8 cellular contexts compared by ENCODE assay signal in the genomic region with DNA sequence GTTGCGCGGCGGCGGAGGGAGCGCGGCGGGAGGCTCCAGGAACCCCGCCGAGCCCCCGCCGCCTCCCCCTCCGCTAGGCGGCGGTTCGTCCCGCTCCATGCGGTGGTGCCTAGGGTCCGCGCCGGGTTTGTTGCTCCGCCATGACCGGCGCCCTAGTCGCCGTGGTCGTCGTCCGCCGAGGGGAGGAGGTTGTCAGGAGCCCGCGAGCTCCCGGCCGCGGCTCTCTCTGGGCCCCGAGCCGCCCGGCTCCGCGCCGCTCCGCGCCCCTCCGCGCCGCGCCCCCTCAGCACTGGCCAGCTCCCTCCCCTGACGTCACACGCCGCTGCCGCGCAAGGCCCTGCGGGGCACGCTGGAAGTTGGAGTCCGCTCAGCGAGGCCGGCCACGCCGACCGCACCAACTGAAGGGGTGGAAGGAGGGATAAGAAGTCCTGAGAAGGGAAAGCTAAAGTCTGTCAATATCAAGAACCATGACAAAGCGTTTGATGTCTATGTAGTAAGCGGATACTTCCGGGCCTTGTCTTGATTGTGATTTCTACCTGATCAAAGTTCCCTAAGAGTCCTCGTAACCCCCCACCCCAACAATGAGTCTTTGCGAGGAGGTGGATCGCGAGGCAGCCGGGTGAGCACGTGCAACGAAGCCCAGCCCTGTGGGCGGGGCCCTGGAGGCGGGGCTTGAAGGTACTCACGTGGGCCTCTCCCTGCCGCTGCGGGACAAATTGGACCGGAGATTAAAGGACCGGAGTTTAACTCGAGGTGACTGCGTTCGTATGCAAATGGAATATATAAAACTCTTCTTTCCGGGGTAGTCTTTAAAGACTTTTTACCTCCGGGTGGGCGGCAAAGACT. TPM values are rescaled to one million over a fixed set of nuclear protein-coding genes. Genes with fewer than 3 reads are reported as not detected.
DNase-seq lines count a peak whose midpoint lies in the region; ATAC-seq, FAIRE-seq and TF ChIP-seq lines count a peak whose summit lies in the region.

Gene NR6A1, minus strand, starts transcription at position 291 of the 846 bp plus-strand sequence.

- H3K27ac Mint-ChIP-seq in progenitor cell of endocrine pancreas: peak within 1 kb of the TSS; percentile 100

- TF ChIP-seq POLR2A in GM12892 (IDR thresholded peaks at IDR 0.05; ENCODE audit: low read depth, low read length): peak; percentile 59; the same call in 1 of the 2 replicates

- peak; percentile 98 for FAIRE-seq in GM12892 (lab: Jason Lieb, UNC)

- H3K9me3 Mint-ChIP-seq in progenitor cell of endocrine pancreas (ENCODE audit: low read depth): no peaks in the 10 kb centered on the region

- H3K36me3 Mint-ChIP-seq in progenitor cell of endocrine pancreas (ENCODE audit: insufficient read depth): no peaks in the 10 kb centered on the region

- intact Hi-C loops in left cardiac atrium (cut with DNase I): loop anchor here (10.0 kb wide), 1 partner anchor 604 kb away; no protein-coding TSS in a partner anchor

- TF ChIP-seq CTCF in progenitor cell of endocrine pancreas (IDR thresholded peaks at IDR 0.05; ENCODE audit: unreplicated experiment): peak; percentile 40

- H3K4me1 Mint-ChIP-seq in progenitor cell of endocrine pancreas (ENCODE audit: low read depth): peaks cover 28% of the 10 kb centered on the region

- DNase-seq in GM12892 (ENCODE audit: insufficient read length) (peak; percentile 94), NCI-H1417 treated with DMSO at 0.1 percent for 48 hours (lab: John Stamatoyannopoulos, UW) (peak; percentile 98), T follicular helper cell (ENCODE audit: low read depth) (peak; percentile 89), amniotic epithelial cell (ENCODE audit: low read depth) (peak; percentile 93), left cardiac atrium (peak; percentile 97), progenitor cell of endocrine pancreas (ENCODE audit: low spot score, unreplicated experiment) (peak; percentile 95), ureter (ENCODE audit: low spot score) (peak; percentile 97)

- H3K4me3 Mint-ChIP-seq in progenitor cell of endocrine pancreas (ENCODE audit: low read depth): peak within 1 kb of the TSS; percentile 89

- peaks cover 7% of the 10 kb centered on the region for H3K27me3 Mint-ChIP-seq in progenitor cell of endocrine pancreas

- peak; percentile 92 for ATAC-seq in HG02798 (IDR thresholded peaks at IDR 0.05; ENCODE audit: poor library complexity, unreplicated experiment)
- peak; percentile 95 to 96 for ATAC-seq in left cardiac atrium

RNA-seq across cellular contexts. Expression of gene NR6A1, which starts in this region (rescaled TPM):
- 4.1 TPM for polyA plus RNA-seq in GM12892 (2012; ENCODE audit: missing spikeins)
- total RNA-seq in left cardiac atrium (1 to 10 TPM; 1.2 to 1.3 TPM), progenitor cell of endocrine pancreas (71.6 and 86.4 TPM in 2 replicates), ureter (5.0 TPM)

Comparison
In these comparisons a context has a peak if more than half of its experiments do, and no peak if none do; other contexts are left out.
1. Peak in every context shown above with its lines: DNase-seq and ATAC-seq.
2. RNA of gene NR6A1 (total RNA-seq): 71.6 to 86.4 TPM in progenitor cell of endocrine pancreas; 5.0 TPM in ureter (single experiment) and 1.2 to 1.3 TPM in left cardiac atrium; every median in the first group is over 10 times any median in the second.